In the genomic region with DNA sequence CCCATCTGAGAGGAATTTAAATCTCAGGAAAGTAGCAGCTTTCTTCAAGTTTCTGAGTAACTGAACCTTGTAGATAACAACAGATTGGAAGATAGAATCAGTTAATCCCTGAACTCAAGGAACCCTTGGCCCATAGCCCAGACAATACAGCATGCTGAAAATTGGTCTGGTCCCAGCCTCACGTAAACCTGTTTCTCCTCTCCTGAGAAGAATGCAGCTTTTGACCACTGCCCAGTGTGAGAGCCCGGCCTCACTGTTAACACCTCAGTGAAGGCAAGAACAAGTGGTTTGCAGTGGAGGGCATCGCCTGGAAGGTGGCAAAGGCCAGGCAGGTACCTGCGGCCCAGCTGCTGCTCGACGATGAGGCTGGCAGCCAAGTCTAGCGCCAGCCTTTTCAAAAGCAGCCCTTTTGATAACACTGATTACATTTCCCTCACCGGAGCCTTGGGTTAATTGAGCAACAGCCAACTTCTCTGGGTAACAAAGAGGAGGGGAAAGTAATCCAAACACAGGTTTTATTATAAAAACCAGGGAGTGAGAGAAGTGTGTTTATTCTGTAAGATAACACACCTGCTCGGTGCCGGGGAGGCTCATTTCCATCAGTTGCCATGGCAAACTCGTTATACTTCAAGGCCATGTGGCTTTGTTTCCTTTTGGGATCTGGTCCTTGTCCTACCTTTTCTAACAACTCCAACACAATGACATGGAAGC, we compare ENCODE assay signal across 8 cellular contexts. TPM values are rescaled to one million over a fixed set of nuclear protein-coding genes. Genes with fewer than 3 reads are reported as not detected.
DNase-seq lines count a peak whose midpoint lies in the region; ATAC-seq and TF ChIP-seq lines count a peak whose summit lies in the region.

No MANE protein-coding gene starts in this region.

- H3K79me1 ChIP-seq in mesendoderm (ENCODE audit: low read length): no peaks in the 10 kb centered on the region

- no peaks in the 10 kb centered on the region for H3K27me3 ChIP-seq in breast epithelium
- H3K27me3 ChIP-seq in mesendoderm (ENCODE audit: insufficient read depth, low read length, poor library complexity): no peaks in the 10 kb centered on the region
- no peaks in the 10 kb centered on the region for H3K27me3 ChIP-seq in spleen (replicated peaks in 1 of 7)

- H3K9me3 ChIP-seq in breast epithelium (no peaks in the 10 kb centered on the region), spleen (no peaks in the 10 kb centered on the region)

- peak overlapping the region; percentile 19 for H3K4me2 ChIP-seq in mesendoderm (ENCODE audit: low read length)

- no peak overlapping the region for H4K8ac ChIP-seq in mesendoderm (ENCODE audit: low read depth, low read length)

- no peaks in the 10 kb centered on the region for H3K79me2 ChIP-seq in mesendoderm (ENCODE audit: control insufficient read depth, insufficient read depth, low read length)

- H2BK120ac ChIP-seq in mesendoderm (ENCODE audit: low read depth, low read length): no peak overlapping the region

- peak overlapping the region; percentile 70 for H3K56ac ChIP-seq in mesendoderm (ENCODE audit: low read length)

- no peak overlapping the region for H3K4ac ChIP-seq in mesendoderm (ENCODE audit: low read depth, low read length)

- H3K36me3 ChIP-seq in breast epithelium (no peaks in the 10 kb centered on the region), mesendoderm (ENCODE audit: control insufficient read depth, insufficient read depth, low read length) (no peaks in the 10 kb centered on the region), spleen (no peaks in the 10 kb centered on the region)

- no CpG with 5 or more reads among the region's 11 CpGs for WGBS in mesendoderm (ENCODE audit: extremely low coverage, insufficient coverage, low lambda C conversion rate)
- WGBS in spleen, 5 donors: 57 to 70% (median 66%) methylated on average over 11 of the region's 11 CpGs

- intact Hi-C loops in breast epithelium (cut with DNase I; ENCODE audit: low total_unique reads) (no loop called here), spleen (cut with DNase I; ENCODE audit: low total_unique reads) (no loop called here)

- H3K4me3 ChIP-seq in breast epithelium: peak overlapping the region in 2 of 3 donors; percentile 9 to 45
- no peak overlapping the region for H3K4me3 ChIP-seq in mesendoderm (ENCODE audit: low read length)
- H3K4me3 ChIP-seq in spleen: no peak overlapping the region

- peak overlapping the region; percentile 84 for H3K23ac ChIP-seq in mesendoderm (ENCODE audit: low read length)

- ATAC-seq in GM19467 (IDR thresholded peaks at IDR 0.05; ENCODE audit: unreplicated experiment): no peak
- ATAC-seq in HG03442 (IDR thresholded peaks at IDR 0.05; ENCODE audit: unreplicated experiment): no peak

- TF ChIP-seq POLR2A in breast epithelium (IDR thresholded peaks at IDR 0.05) (no peak), spleen (IDR thresholded peaks at IDR 0.05) (no peak)

- H3K4me1 ChIP-seq in breast epithelium: peaks cover 11 to 34% of the 10 kb centered on the region in 2 donors
- peaks cover 24% of the 10 kb centered on the region for H3K4me1 ChIP-seq in mesendoderm (ENCODE audit: control insufficient read depth, low read depth, low read length)
- peaks cover 0 to 14% (median 4%) of the 10 kb centered on the region in 6 donors for H3K4me1 ChIP-seq in spleen

- no peak overlapping the region for H3K18ac ChIP-seq in mesendoderm (ENCODE audit: low read length)

- no peak overlapping the region for H4K5ac ChIP-seq in mesendoderm (ENCODE audit: low read length)

- H2AK5ac ChIP-seq in mesendoderm (ENCODE audit: low read length): no peak overlapping the region

- no peak overlapping the region for H2BK15ac ChIP-seq in mesendoderm (replicated peaks; ENCODE audit: low read depth)

- peak; percentile 84 to 97 for DNase-seq in NCI-H187 (lab: John Stamatoyannopoulos, UW)
- peak in 1 of 2 donors; percentile 73 for DNase-seq in breast epithelium (ENCODE audit: low spot score in 2 of 2)
- peak; percentile 60 for DNase-seq in mesendoderm
- no peak for DNase-seq in spleen
- DNase-seq in activated CD8-positive, alpha-beta memory T cell treated with anti-CD3 and anti-CD28 coated beads, Interleukin-2, amount 50 U/mL, for 4 hours: no peak

- H3K27ac ChIP-seq in 22Rv1 (peak overlapping the region; percentile 84), breast epithelium (peak overlapping the region; percentile 88 to 89), mesendoderm (ENCODE audit: low read depth, low read length) (peak overlapping the region; percentile 63), spleen (no peak overlapping the region)

- H3K9ac ChIP-seq in mesendoderm (ENCODE audit: low read length): no peak overlapping the region

- peak overlapping the region; percentile 61 for H2BK5ac ChIP-seq in mesendoderm (ENCODE audit: low read length)

- no peak for TF ChIP-seq CTCF in 22Rv1 (IDR thresholded peaks at IDR 0.05)
- no peak for TF ChIP-seq CTCF in breast epithelium (IDR thresholded peaks at IDR 0.05)
- TF ChIP-seq CTCF in spleen (IDR thresholded peaks at IDR 0.05 in 8 of 11, conservative IDR thresholded peaks at IDR 0.05 in 3 of 11): no peak

RNA-seq across cellular contexts. Expression of a gene that starts 54.0 kb away (rescaled TPM):
- total RNA-seq in breast epithelium (10 to 100 TPM; 28.2 to 42.9 (median 41.6) TPM), spleen (10 to 100 TPM in 6 of 7 donors, 1 to 10 TPM in 1; 9.4 to 26.0 (median 15.2) TPM)
- polyA plus RNA-seq in mesendoderm (2013, experiment 1 of 2): 23.9 TPM
- polyA plus RNA-seq in mesendoderm (2013, experiment 2 of 2): 23.3 TPM
- polyA plus RNA-seq in spleen: 10 to 100 TPM; 18.5 to 30.1 (median 25.6) TPM

Comparison
In these comparisons a context has a peak if more than half of its experiments do, and no peak if none do; other contexts are left out.
1. H3K27ac ChIP-seq: peak in 22Rv1 (single experiment), breast epithelium (2 of 2) and mesendoderm (single experiment); none in spleen (0 of 8).
2. DNase-seq: peak in NCI-H187 (2 of 2) and mesendoderm (single experiment); none in spleen (single experiment) and activated CD8-positive, alpha-beta memory T cell treated with anti-CD3 and anti-CD28 coated beads, Interleukin-2, amount 50 U/mL, for 4 hours (single experiment).
3. H3K4me3 ChIP-seq: peak in breast epithelium (2 of 3); none in mesendoderm (single experiment) and spleen (0 of 8).